In the genomic region with DNA sequence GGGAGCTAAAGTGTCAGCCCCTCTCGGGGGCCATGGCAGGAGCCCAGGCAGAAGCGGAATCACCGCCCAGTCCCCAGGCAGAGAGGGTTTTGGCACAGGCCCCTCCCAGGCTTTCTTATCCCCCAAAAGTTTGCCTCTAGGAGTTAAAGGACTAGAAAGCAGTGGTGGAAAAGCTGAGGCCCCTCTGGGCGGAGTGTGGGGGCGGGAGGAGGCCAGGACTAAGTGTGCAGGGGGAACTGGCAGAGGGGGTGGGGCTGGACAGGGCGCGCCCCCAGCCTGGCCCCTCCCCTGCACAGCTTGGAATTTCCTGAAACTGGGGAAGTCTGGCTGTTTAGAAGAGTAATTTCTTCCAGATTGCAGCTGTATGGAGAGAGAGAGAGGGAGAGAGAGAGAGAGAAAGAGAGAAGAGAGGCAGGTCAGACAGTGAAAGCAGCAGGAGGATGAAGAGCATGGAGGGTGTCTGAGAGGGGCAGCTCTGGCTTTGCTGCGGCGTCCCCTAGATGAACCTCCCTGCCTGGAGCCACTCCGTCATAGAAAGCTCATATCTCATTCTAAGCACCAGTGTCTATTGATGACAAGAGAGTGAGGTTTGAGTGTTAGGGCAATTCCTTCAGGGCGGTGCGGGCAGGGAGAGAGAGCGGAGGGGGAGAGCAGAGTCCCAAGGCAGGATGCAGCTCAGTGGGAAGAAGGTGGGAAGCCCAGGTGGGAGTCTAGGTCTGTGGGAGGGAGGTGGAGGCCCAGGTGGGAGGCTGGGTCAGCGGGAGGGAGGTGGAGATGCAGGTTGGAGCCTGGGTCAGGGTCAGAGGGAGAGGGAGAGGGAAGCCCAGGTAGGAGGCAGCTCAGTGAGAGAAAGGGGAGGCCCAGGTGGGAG, we compare ENCODE assay signal across 9 cellular contexts. TPM values are rescaled to one million over a fixed set of nuclear protein-coding genes. Genes with fewer than 3 reads are reported as not detected.
DNase-seq lines count a peak whose midpoint lies in the region; ATAC-seq and TF ChIP-seq lines count a peak whose summit lies in the region.
"Had no signal": no experiment of that assay in that cellular context is flagged by ENCODE, and none has a peak within 500 bp of the region (broad histone marks: within the 10 kb centered on the region; RNA-seq: fewer than 3 reads in every experiment).

A gene with protein sequence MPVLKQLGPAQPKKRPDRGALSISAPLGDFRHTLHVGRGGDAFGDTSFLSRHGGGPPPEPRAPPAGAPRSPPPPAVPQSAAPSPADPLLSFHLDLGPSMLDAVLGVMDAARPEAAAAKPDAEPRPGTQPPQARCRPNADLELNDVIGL (minus strand): TSS at position 226 of the 871 bp plus-strand sequence. CDS start 7,749 bp downstream, outside the sequence.

- no peak for TF ChIP-seq CTCF in fibroblast of the aortic adventitia (IDR thresholded peaks at IDR 0.05; ENCODE audit: insufficient read depth, low read length)
- TF ChIP-seq CTCF in neural progenitor cell (IDR thresholded peaks at IDR 0.05), result no peak

- no peaks in the 10 kb centered on the region for H3K36me3 ChIP-seq in neural progenitor cell

- peak within 1 kb of the TSS; percentile 40 for H3K4me2 ChIP-seq in neural progenitor cell

- H3K4me1 ChIP-seq in neural progenitor cell, result peaks cover 14% of the 10 kb centered on the region

- H3K4me3 Mint-ChIP-seq in neural progenitor cell, result peak within 1 kb of the TSS; percentile 77

- ATAC-seq in SK-N-SH treated with all-trans-retinoic acid at 6 μM for 48 hours, result peak; percentile 91
- ATAC-seq in GM19023 (IDR thresholded peaks at IDR 0.05; ENCODE audit: unreplicated experiment), result no peak
- ATAC-seq in GM21723 (IDR thresholded peaks at IDR 0.05; ENCODE audit: unreplicated experiment), result no peak

- no peaks in the 10 kb centered on the region for H3K9me3 ChIP-seq in neural progenitor cell (ENCODE audit: low read depth)

- H2AFZ ChIP-seq in neural progenitor cell (replicated peaks), result peak within 1 kb of the TSS; percentile 48

- DNase-seq in EL (peak; percentile 80), fibroblast of the aortic adventitia (ENCODE audit: low read depth) (peak; percentile 89), neural progenitor cell (ENCODE audit: low spot score) (peak; percentile 32), HuH-7 (ENCODE audit: low spot score) (no peak), DMS53 treated with DMSO at 0.1 percent for 48 hours (lab: John Stamatoyannopoulos, UW; ENCODE audit: unreplicated experiment) (no peak)

- peaks cover 23% of the 10 kb centered on the region for H3K27me3 Mint-ChIP-seq in neural progenitor cell (ENCODE audit: insufficient read depth, low read depth)

- H3K36me3 Mint-ChIP-seq in neural progenitor cell, result no peaks in the 10 kb centered on the region

- no peak within 1 kb of the TSS for H3K9ac ChIP-seq in neural progenitor cell

- H3K79me2 ChIP-seq in neural progenitor cell (ENCODE audit: low read depth), result no peaks in the 10 kb centered on the region

- no peaks in the 10 kb centered on the region for H3K9me3 Mint-ChIP-seq in neural progenitor cell

- H3K4me3 ChIP-seq in fibroblast of the aortic adventitia (ENCODE audit: low read depth, low read length), result peak within 1 kb of the TSS; percentile 79
- peak within 1 kb of the TSS; percentile 3 for H3K4me3 ChIP-seq in neural progenitor cell

- H3K27ac ChIP-seq in neural progenitor cell, result no peak within 1 kb of the TSS
- H3K27ac ChIP-seq: HL-60 had no signal

- no peaks in the 10 kb centered on the region for H4K20me1 ChIP-seq in neural progenitor cell (ENCODE audit: low read depth)

- H3F3A ChIP-seq in neural progenitor cell (ENCODE audit: low read depth), result no peaks in the 10 kb centered on the region

- H3K4me1 Mint-ChIP-seq in neural progenitor cell, result peaks cover 27% of the 10 kb centered on the region

- peaks cover 52% of the 10 kb centered on the region for H3K27me3 ChIP-seq in neural progenitor cell

- H3K27ac Mint-ChIP-seq in neural progenitor cell, result peak within 1 kb of the TSS; percentile 89

TF ChIP-seq in SK-N-SH treated with all-trans-retinoic acid at 6 μM for 48 hours, 23 proteins besides CTCF, POLR2A, EP300 and RAD21:
- TF ChIP-seq, protein P1, sequence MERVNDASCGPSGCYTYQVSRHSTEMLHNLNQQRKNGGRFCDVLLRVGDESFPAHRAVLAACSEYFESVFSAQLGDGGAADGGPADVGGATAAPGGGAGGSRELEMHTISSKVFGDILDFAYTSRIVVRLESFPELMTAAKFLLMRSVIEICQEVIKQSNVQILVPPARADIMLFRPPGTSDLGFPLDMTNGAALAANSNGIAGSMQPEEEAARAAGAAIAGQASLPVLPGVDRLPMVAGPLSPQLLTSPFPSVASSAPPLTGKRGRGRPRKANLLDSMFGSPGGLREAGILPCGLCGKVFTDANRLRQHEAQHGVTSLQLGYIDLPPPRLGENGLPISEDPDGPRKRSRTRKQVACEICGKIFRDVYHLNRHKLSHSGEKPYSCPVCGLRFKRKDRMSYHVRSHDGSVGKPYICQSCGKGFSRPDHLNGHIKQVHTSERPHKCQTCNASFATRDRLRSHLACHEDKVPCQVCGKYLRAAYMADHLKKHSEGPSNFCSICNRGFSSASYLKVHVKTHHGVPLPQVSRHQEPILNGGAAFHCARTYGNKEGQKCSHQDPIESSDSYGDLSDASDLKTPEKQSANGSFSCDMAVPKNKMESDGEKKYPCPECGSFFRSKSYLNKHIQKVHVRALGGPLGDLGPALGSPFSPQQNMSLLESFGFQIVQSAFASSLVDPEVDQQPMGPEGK (CRISPR knock-in tag; IDR thresholded peaks at IDR 0.05; ENCODE audit: borderline replicate concordance), result peak; percentile 40; the same call in 1 of the 2 replicates
- no peak for TF ChIP-seq ZNF8 (CRISPR knock-in tag; IDR thresholded peaks at IDR 0.05)

RNA-seq across cellular contexts. Expression of the gene that starts here (rescaled TPM):
- 7.9 and 48.8 TPM in 2 replicates for total RNA-seq in fibroblast of the aortic adventitia (ENCODE audit: low replicate concordance)
- total RNA-seq in neural progenitor cell (ENCODE audit: low replicate concordance), result 1.1 TPM in 1 of 2 replicates, not detected in the other

Comparison
In these comparisons a context has a peak if more than half of its experiments do, and no peak if none do; other contexts are left out.
1. DNase-seq: peak in EL (single experiment), fibroblast of the aortic adventitia (single experiment) and neural progenitor cell (single experiment); none in HuH-7 (single experiment) and DMS53 treated with DMSO at 0.1 percent for 48 hours (single experiment).